In genomic region chr3:12536423-12536822, GRCh38 we compare ENCODE assay signal across 22 cellular contexts. TPM values are rescaled to one million over a fixed set of nuclear protein-coding genes. Genes with fewer than 3 reads are reported as not detected.
A peak's percentile ranks its signal among the peaks of the same experiment; 100 is the strongest.
DNase-seq lines count a peak whose midpoint lies in the region; ATAC-seq and TF ChIP-seq lines count a peak whose summit lies in the region.
"Had no signal": no experiment of that assay in that cellular context is flagged by ENCODE, and none has a peak within 500 bp of the region (broad histone marks: within the 10 kb centered on the region; RNA-seq: fewer than 3 reads in every experiment).

No MANE protein-coding gene starts in this region.

- 90% methylated on average over 6 of the region's 6 CpGs for WGBS in SK-N-SH (ENCODE audit: low lambda C conversion rate)

- TF ChIP-seq EP300 in SK-N-SH (IDR thresholded peaks at IDR 0.05; ENCODE audit: borderline replicate concordance in 1 of 2, low read depth in 1 of 2, low read length in 1 of 2) = no peak

- peaks cover 3% of the 10 kb centered on the region for H3K27me3 Mint-ChIP-seq in endothelial cell (ENCODE audit: unreplicated experiment)
- H3K27me3 Mint-ChIP-seq: CD8-positive, alpha-beta memory T cell had no signal

- H4K20me1 ChIP-seq in SK-N-SH (ENCODE audit: insufficient read depth) = no peaks in the 10 kb centered on the region

- CTCF ChIA-PET in SK-N-SH (lab: Yijun Ruan, JAX) = interaction anchor here (0.7 to 2.4 kb wide), 3 partner anchors 16 to 53 kb away, joined by 3 to 8 read pairs (median 3); partner anchors contain the start of gene TSEN2

- no peak overlapping the region for H3K4me3 Mint-ChIP-seq in stimulated activated effector memory CD8-positive, alpha-beta T cell treated with anti-CD3 and anti-CD28 coated beads, Interleukin-12 subunit alpha, Interleukin-12 subunit beta, amount 100 ng/mL, for 72 hours
- no peak overlapping the region for H3K4me3 Mint-ChIP-seq in endothelial cell (ENCODE audit: unreplicated experiment)
- H3K4me3 Mint-ChIP-seq: CD8-positive, alpha-beta memory T cell had no signal

- ATAC-seq in SK-N-SH treated with all-trans-retinoic acid at 6 μM for 48 hours = no peak
- no peak for ATAC-seq in stimulated activated effector memory CD8-positive, alpha-beta T cell treated with anti-CD3 and anti-CD28 coated beads, Interleukin-12 subunit alpha, Interleukin-12 subunit beta, amount 100 ng/mL, for 72 hours

- H3K79me2 ChIP-seq in SK-N-SH (ENCODE audit: insufficient read depth) = no peaks in the 10 kb centered on the region

- TF ChIP-seq CTCF in SK-N-SH (IDR thresholded peaks at IDR 0.05) (peak; percentile 33; the same call in 1 of the 2 replicates), fibroblast of pulmonary artery (IDR thresholded peaks at IDR 0.05; ENCODE audit: low read length, missing control alignments) (peak; percentile 38), endothelial cell (IDR thresholded peaks at IDR 0.05; ENCODE audit: unreplicated experiment) (no peak)

- peak; percentile 39 for TF ChIP-seq RAD21 in SK-N-SH (IDR thresholded peaks at IDR 0.05; ENCODE audit: low read length)

- POLR2A ChIA-PET in SK-N-SH (lab: Yijun Ruan, JAX) = no interaction called here

- H3K4me1 ChIP-seq in SK-N-SH (ENCODE audit: control insufficient read depth in 1 of 2, insufficient read depth in 2 of 2, low read depth in 1 of 2, low read length in 1 of 2) (no peaks in the 10 kb centered on the region), adipocyte (ENCODE audit: control insufficient read depth, insufficient read depth, low read length) (no peaks in the 10 kb centered on the region)
- H3K4me1 ChIP-seq: ascending aorta, HAP-1, sigmoid colon had no signal

- no peaks in the 10 kb centered on the region for H3K9me2 ChIP-seq in SK-N-SH

- DNase-seq in SK-N-SH (no peak), adipocyte (ENCODE audit: low read depth) (peak; percentile 44), fibroblast of pulmonary artery (ENCODE audit: low read depth) (peak; percentile 43), NCI-H748 (lab: John Stamatoyannopoulos, UW; ENCODE audit: unreplicated experiment) (no peak), endothelial cell (ENCODE audit: low spot score) (no peak), 8988T (no peak)
- DNase-seq in stimulated activated effector memory CD8-positive, alpha-beta T cell treated with anti-CD3 and anti-CD28 coated beads, Interleukin-12 subunit alpha, Interleukin-12 subunit beta, amount 100 ng/mL, for 72 hours (ENCODE audit: low spot score in 2 of 2) = no peak
- DNase-seq: activated CD4-positive, CD25-positive, alpha-beta regulatory T cell treated with anti-CD3 and anti-CD28 coated beads, Interleukin-2, amount 50 U/mL, for 72 hours; activated gamma-delta T cell; CD8-positive, alpha-beta memory T cell; mammary epithelial cell; NCI-H1092; NCI-H2107; NCI-H82; sigmoid colon; stimulated activated CD4-positive, alpha-beta T cell treated with anti-CD3 and anti-CD28 coated beads, Interleukin-4, amount 100 ng/mL, for 24 hours had no signal

- no peaks in the 10 kb centered on the region for H3K9me3 Mint-ChIP-seq in stimulated activated effector memory CD8-positive, alpha-beta T cell treated with anti-CD3 and anti-CD28 coated beads, Interleukin-12 subunit alpha, Interleukin-12 subunit beta, amount 100 ng/mL, for 72 hours
- no peaks in the 10 kb centered on the region for H3K9me3 Mint-ChIP-seq in endothelial cell (ENCODE audit: unreplicated experiment)
- H3K9me3 Mint-ChIP-seq: CD8-positive, alpha-beta memory T cell had no signal

- H3K9me3 ChIP-seq in SK-N-SH = no peaks in the 10 kb centered on the region
- H3K9me3 ChIP-seq in adipocyte (ENCODE audit: control insufficient read depth, low read length) = no peaks in the 10 kb centered on the region
- H3K9me3 ChIP-seq: ascending aorta, HAP-1, neutrophil, sigmoid colon, thoracic aorta had no signal

- H3K4me2 ChIP-seq in SK-N-SH = no peak overlapping the region

- H3K27ac Mint-ChIP-seq in stimulated activated effector memory CD8-positive, alpha-beta T cell treated with anti-CD3 and anti-CD28 coated beads, Interleukin-12 subunit alpha, Interleukin-12 subunit beta, amount 100 ng/mL, for 72 hours = peak overlapping the region; percentile 36
- H3K27ac Mint-ChIP-seq in endothelial cell (ENCODE audit: unreplicated experiment) = no peak overlapping the region

- H3K27me3 ChIP-seq in SK-N-SH (ENCODE audit: insufficient read depth) = no peaks in the 10 kb centered on the region
- no peaks in the 10 kb centered on the region for H3K27me3 ChIP-seq in adipocyte (replicated peaks; ENCODE audit: control insufficient read depth, insufficient read depth, low read length)
- H3K27me3 ChIP-seq: ascending aorta, neutrophil, sigmoid colon had no signal

- peaks cover 25% of the 10 kb centered on the region for H3K36me3 Mint-ChIP-seq in stimulated activated effector memory CD8-positive, alpha-beta T cell treated with anti-CD3 and anti-CD28 coated beads, Interleukin-12 subunit alpha, Interleukin-12 subunit beta, amount 100 ng/mL, for 72 hours
- H3K36me3 Mint-ChIP-seq in endothelial cell (ENCODE audit: low read depth, unreplicated experiment) = peaks cover 8% of the 10 kb centered on the region

- H3F3A ChIP-seq in SK-N-SH (replicated peaks; ENCODE audit: insufficient read depth) = no peaks in the 10 kb centered on the region

- no peak overlapping the region for H3K27ac ChIP-seq in SK-N-SH (ENCODE audit: low read depth in 2 of 2, low read length in 1 of 2)
- H3K27ac ChIP-seq: ascending aorta, neutrophil, sigmoid colon, thoracic aorta had no signal

- H3K4me1 Mint-ChIP-seq in stimulated activated effector memory CD8-positive, alpha-beta T cell treated with anti-CD3 and anti-CD28 coated beads, Interleukin-12 subunit alpha, Interleukin-12 subunit beta, amount 100 ng/mL, for 72 hours = no peaks in the 10 kb centered on the region
- H3K4me1 Mint-ChIP-seq in endothelial cell (ENCODE audit: unreplicated experiment) = no peaks in the 10 kb centered on the region
- H3K4me1 Mint-ChIP-seq: CD8-positive, alpha-beta memory T cell had no signal

- H3K36me3 ChIP-seq in SK-N-SH (replicated peaks in 1 of 2; ENCODE audit: control insufficient read depth in 1 of 2, insufficient read depth in 2 of 2, low read length in 1 of 2) (peaks cover 12 to 16% of the 10 kb centered on the region in 2 experiments), adipocyte (ENCODE audit: control insufficient read depth, insufficient read depth, low read length, severe bottlenecking) (peaks cover 34% of the 10 kb centered on the region)
- H3K36me3 ChIP-seq: neutrophil had no signal

- H3K9ac ChIP-seq in SK-N-SH (no peak overlapping the region), adipocyte (ENCODE audit: low read length) (no peak overlapping the region)

- no peak overlapping the region for H3K4me3 ChIP-seq in SK-N-SH (ENCODE audit: low read depth in 2 of 2, low read length in 1 of 2)
- H3K4me3 ChIP-seq in adipocyte (ENCODE audit: low read length) = no peak overlapping the region
- no peak overlapping the region for H3K4me3 ChIP-seq in fibroblast of pulmonary artery (replicated peaks; ENCODE audit: low read depth, low read length)
- H3K4me3 ChIP-seq: ascending aorta, HAP-1, sigmoid colon, thoracic aorta had no signal

- H2AFZ ChIP-seq in SK-N-SH (ENCODE audit: low read depth) = no peak overlapping the region

TF ChIP-seq in SK-N-SH, 30 proteins besides CTCF, POLR2A, EP300 and RAD21 (continues in another document):
- TF ChIP-seq NRF1 (IDR thresholded peaks at IDR 0.05; ENCODE audit: low read depth, low read length) = no peak

TF ChIP-seq in SK-N-SH treated with all-trans-retinoic acid at 6 μM for 48 hours, 23 proteins besides CTCF, POLR2A, EP300 and RAD21 (continues in another document):
- no peak for TF ChIP-seq BACH2 (CRISPR knock-in tag; IDR thresholded peaks at IDR 0.05; ENCODE audit: borderline replicate concordance)
- no peak for TF ChIP-seq PPARA (CRISPR knock-in tag; IDR thresholded peaks at IDR 0.05; ENCODE audit: borderline replicate concordance)
- no peak for TF ChIP-seq POU6F1 (CRISPR knock-in tag; IDR thresholded peaks at IDR 0.05; ENCODE audit: borderline replicate concordance, low read depth)
- no peak for TF ChIP-seq ESRRG (CRISPR knock-in tag; IDR thresholded peaks at IDR 0.05)

RNA-seq across cellular contexts. Expression of gene MKRN2OS, which starts 8.9 kb away (rescaled TPM):
- not detected in 2 replicates for polyA plus RNA-seq in SK-N-SH (2012; rRNA removed)
- not detected in 2 replicates for polyA plus RNA-seq in SK-N-SH (2012; cell fraction: cytosol; rRNA removed)
- polyA plus RNA-seq in SK-N-SH (2012; cell fraction: nucleus; rRNA removed) = not detected in 2 replicates
- total RNA-seq in endothelial cell (ENCODE audit: unreplicated experiment) = not detected
- total RNA-seq: ascending aorta; CD8-positive, alpha-beta memory T cell; RPMI7951; sigmoid colon; thoracic aorta had no signal
- polyA plus RNA-seq: CD8-positive, alpha-beta memory T cell had no signal

RNA-seq across cellular contexts. Expression of gene MKRN2, which starts 20.5 kb away (rescaled TPM):
- 29.8 and 39.6 TPM in 2 replicates for polyA plus RNA-seq in SK-N-SH (2012; rRNA removed)
- polyA plus RNA-seq in SK-N-SH (2012; cell fraction: cytosol; rRNA removed) = 29.3 and 35.0 TPM in 2 replicates
- 21.0 and 29.3 TPM in 2 replicates for polyA plus RNA-seq in SK-N-SH (2012; cell fraction: nucleus; rRNA removed)
- 22.0 TPM for total RNA-seq in endothelial cell (ENCODE audit: unreplicated experiment)

RNA-seq across cellular contexts. Expression of gene TSEN2, which starts 52.1 kb away (rescaled TPM):
- 13.0 and 18.6 TPM in 2 replicates for polyA plus RNA-seq in SK-N-SH (2012; rRNA removed)
- 13.2 and 13.4 TPM in 2 replicates for polyA plus RNA-seq in SK-N-SH (2012; cell fraction: cytosol; rRNA removed)
- polyA plus RNA-seq in SK-N-SH (2012; cell fraction: nucleus; rRNA removed) = 27.3 and 45.4 TPM in 2 replicates
- 8.7 TPM for total RNA-seq in endothelial cell (ENCODE audit: unreplicated experiment)

Comparison
In these comparisons a context has a peak if more than half of its experiments do, and no peak if none do; other contexts are left out.
1. DNase-seq: peak in adipocyte (single experiment) and fibroblast of pulmonary artery (single experiment); none in SK-N-SH (single experiment), stimulated activated effector memory CD8-positive, alpha-beta T cell treated with anti-CD3 and anti-CD28 coated beads, Interleukin-12 subunit alpha, Interleukin-12 subunit beta, amount 100 ng/mL, for 72 hours (0 of 2), NCI-H748 (single experiment), endothelial cell (single experiment) and 8988T (single experiment).